In the genomic region with DNA sequence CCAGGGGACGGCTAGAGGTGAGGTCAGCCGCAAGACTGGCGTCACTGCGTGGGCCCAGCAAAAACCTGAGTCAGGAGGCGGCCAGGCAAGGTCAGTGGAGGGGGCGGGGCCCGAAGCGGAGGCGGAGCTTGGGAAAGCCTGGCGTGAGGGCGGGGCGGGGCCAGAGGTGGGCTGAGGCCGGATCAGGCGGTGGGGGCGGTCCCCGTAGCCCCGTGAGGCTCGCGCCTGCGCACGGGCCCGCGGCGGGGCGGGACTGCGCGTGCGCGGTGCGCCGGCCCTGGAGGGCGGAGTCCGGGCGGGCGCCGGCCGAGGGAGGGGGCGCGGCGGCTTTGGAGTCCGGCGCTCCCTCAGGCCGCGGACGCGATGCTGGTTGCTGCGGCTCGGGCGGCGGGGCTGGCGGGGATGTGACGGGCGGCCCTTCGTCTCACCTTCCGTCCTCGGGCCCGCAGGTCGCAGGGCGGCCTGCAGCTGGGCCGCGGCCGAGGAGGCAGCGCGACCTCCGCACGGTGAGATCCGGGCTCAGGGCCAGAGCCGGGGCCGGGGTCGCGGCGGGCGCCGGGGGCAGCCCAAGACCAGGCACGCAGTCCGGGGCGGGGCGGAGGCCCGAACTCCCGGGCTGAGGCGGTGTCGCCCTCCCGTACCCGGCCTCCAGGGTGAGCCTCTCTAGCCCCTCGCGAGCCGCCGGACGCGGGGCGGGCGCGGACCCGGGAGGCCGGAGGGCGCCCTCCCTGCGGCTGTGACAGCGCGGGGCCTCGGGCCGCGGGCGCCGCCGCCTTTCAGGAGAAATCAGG, we compare ENCODE assay signal across 8 cellular contexts. TPM values are rescaled to one million over a fixed set of nuclear protein-coding genes. Genes with fewer than 3 reads are reported as not detected.
DNase-seq lines count a peak whose midpoint lies in the region; ATAC-seq, FAIRE-seq and TF ChIP-seq lines count a peak whose summit lies in the region.

A gene with protein sequence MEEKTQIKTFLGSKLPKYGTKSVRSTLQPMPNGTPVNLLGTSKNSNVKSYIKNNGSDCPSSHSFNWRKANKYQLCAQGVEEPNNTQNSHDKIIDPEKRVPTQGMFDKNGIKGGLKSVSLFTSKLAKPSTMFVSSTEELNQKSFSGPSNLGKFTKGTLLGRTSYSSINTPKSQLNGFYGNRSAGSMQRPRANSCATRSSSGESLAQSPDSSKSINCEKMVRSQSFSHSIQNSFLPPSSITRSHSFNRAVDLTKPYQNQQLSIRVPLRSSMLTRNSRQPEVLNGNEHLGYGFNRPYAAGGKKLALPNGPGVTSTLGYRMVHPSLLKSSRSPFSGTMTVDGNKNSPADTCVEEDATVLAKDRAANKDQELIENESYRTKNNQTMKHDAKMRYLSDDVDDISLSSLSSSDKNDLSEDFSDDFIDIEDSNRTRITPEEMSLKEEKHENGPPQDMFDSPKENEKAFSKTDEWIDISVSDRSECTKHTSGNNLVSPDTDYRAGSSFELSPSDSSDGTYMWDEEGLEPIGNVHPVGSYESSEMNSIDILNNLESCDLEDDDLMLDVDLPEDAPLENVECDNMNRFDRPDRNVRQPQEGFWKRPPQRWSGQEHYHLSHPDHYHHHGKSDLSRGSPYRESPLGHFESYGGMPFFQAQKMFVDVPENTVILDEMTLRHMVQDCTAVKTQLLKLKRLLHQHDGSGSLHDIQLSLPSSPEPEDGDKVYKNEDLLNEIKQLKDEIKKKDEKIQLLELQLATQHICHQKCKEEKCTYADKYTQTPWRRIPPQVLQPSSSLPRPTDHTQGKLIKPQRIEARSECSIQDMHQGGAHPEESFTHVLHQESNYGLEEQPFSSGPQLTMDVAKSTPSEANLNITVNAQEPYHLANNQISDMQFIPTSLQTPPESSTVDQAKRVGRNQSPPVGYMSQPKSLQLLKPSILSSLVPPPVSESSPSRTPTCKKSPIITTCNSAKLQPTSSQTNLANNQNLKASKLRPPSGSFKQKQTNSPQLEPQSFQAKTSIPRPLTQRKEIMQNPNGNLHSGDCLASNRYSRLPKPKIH (plus strand): TSS at position 287 of the 791 bp plus-strand sequence. CDS start 42,464 bp downstream, outside the sequence.

- peak within 1 kb of the TSS; percentile 73 for H2AFZ ChIP-seq in keratinocyte (ENCODE audit: control insufficient read depth, low read length)

- H3K4me2 ChIP-seq in keratinocyte (ENCODE audit: control insufficient read depth, extremely low read depth, insufficient read depth, low read depth, low read length): peak within 1 kb of the TSS; percentile 80

- H3K27ac Mint-ChIP-seq in central memory CD8-positive, alpha-beta T cell (ENCODE audit: low read depth): peak within 1 kb of the TSS; percentile 97

- H3K4me1 Mint-ChIP-seq in central memory CD8-positive, alpha-beta T cell: peaks cover 37% of the 10 kb centered on the region

- peak within 1 kb of the TSS; percentile 87 for H3K27ac ChIP-seq in keratinocyte (ENCODE audit: control insufficient read depth, insufficient read depth, low read length)

- H3K4me1 ChIP-seq in keratinocyte (ENCODE audit: control insufficient read depth, extremely low read depth, insufficient read depth, low read length): peaks cover 13% of the 10 kb centered on the region

- no peaks in the 10 kb centered on the region for H3K36me3 ChIP-seq in keratinocyte (ENCODE audit: control insufficient read depth in 2 of 2, extremely low read depth in 1 of 2, insufficient read depth in 2 of 2, low read length in 2 of 2)

- H3K27me3 ChIP-seq in keratinocyte (ENCODE audit: control insufficient read depth, extremely low read depth, insufficient read depth, low read length): no peaks in the 10 kb centered on the region

- peak within 1 kb of the TSS; percentile 83 for H3K9ac ChIP-seq in keratinocyte (ENCODE audit: control insufficient read depth, extremely low read depth, insufficient read depth, low read length)

- no peak for TF ChIP-seq CTCF in keratinocyte (optimal IDR thresholded peaks at IDR 0.05 in 1 of 3, IDR thresholded peaks at IDR 0.05 in 1 of 3, conservative IDR thresholded peaks at IDR 0.05 in 1 of 3; ENCODE audit: extremely low read depth in 1 of 3, insufficient read depth in 2 of 3, low read length in 3 of 3)

- no peaks in the 10 kb centered on the region for H3K9me1 ChIP-seq in keratinocyte (ENCODE audit: control insufficient read depth, extremely low read depth, insufficient read depth, low read length)

- peaks cover 44% of the 10 kb centered on the region for H3K79me2 ChIP-seq in keratinocyte (ENCODE audit: control insufficient read depth, insufficient read depth, low read length)

- ATAC-seq in GM18861 (IDR thresholded peaks at IDR 0.05; ENCODE audit: unreplicated experiment): peak; percentile 28
- peak; percentile 59 for ATAC-seq in HG03095 (IDR thresholded peaks at IDR 0.05; ENCODE audit: unreplicated experiment)
- peak; percentile 55 to 68 for ATAC-seq in activated CD4-positive, CD25-positive, alpha-beta regulatory T cell treated with anti-CD3 and anti-CD28 coated beads, Interleukin-2, amount 50 U/mL, for 24 hours
- ATAC-seq in central memory CD8-positive, alpha-beta T cell (replicated peaks; ENCODE audit: extremely low read depth, poor library complexity, severe bottlenecking): peak; percentile 46

- H3K4me3 ChIP-seq in keratinocyte (ENCODE audit: control insufficient read depth in 2 of 3, extremely low read depth in 1 of 3, insufficient read depth in 2 of 3, low read depth in 1 of 3, low read length in 3 of 3): peak within 1 kb of the TSS; percentile 47 to 83 (median 79)

- no peaks in the 10 kb centered on the region for H3K27me3 Mint-ChIP-seq in central memory CD8-positive, alpha-beta T cell

- DNase-seq in AG08396 (ENCODE audit: low spot score) (peak; percentile 100), NCI-H226 (peak; percentile 85), keratinocyte (ENCODE audit: low read depth, low spot score) (peak; percentile 71)
- peak; percentile 84 to 90 for DNase-seq in central memory CD8-positive, alpha-beta T cell (ENCODE audit: low spot score in 2 of 2)
- peak; percentile 93 to 97 (median 95) for DNase-seq in stimulated activated CD4-positive, alpha-beta T cell treated with anti-CD3 and anti-CD28 coated beads, Interleukin-12 subunit alpha, Interleukin-12 subunit beta, amount 100 ng/mL, for 48 hours (ENCODE audit: low read depth in 2 of 3, low spot score in 1 of 3)

- H3K36me3 Mint-ChIP-seq in central memory CD8-positive, alpha-beta T cell (ENCODE audit: insufficient read depth): peaks cover 37% of the 10 kb centered on the region

- FAIRE-seq in keratinocyte (lab: Jason Lieb, UNC): peak; percentile 77

- no peaks in the 10 kb centered on the region for H3K9me3 Mint-ChIP-seq in central memory CD8-positive, alpha-beta T cell

- dilution Hi-C loops in keratinocyte (cut with MboI; ENCODE audit: extremely low pct_ligation_motif_present, low sequenced_read_pairs): no loop called here

- no peaks in the 10 kb centered on the region for H3K9me3 ChIP-seq in keratinocyte (ENCODE audit: control insufficient read depth, low read depth, low read length)

- peak within 1 kb of the TSS; percentile 93 for H3K4me3 Mint-ChIP-seq in central memory CD8-positive, alpha-beta T cell

- H4K20me1 ChIP-seq in keratinocyte (ENCODE audit: control insufficient read depth, extremely low read depth, insufficient read depth, low read length): no peaks in the 10 kb centered on the region

RNA-seq across cellular contexts. Expression of the gene that starts here (rescaled TPM):
- 22.1 to 28.0 TPM (median 26.7 TPM) in 3 replicates for polyA plus RNA-seq in keratinocyte
- polyA plus RNA-seq in keratinocyte (2011; ENCODE audit: low read depth): 34.0 TPM
- polyA plus RNA-seq in keratinocyte (2011; cell fraction: cytosol; rRNA removed): 20.6 and 33.6 TPM in 2 replicates
- 22.8 and 25.6 TPM in 2 replicates for polyA plus RNA-seq in keratinocyte (2011; cell fraction: nucleus; rRNA removed)
- polyA plus RNA-seq in keratinocyte (2012; ENCODE audit: low replicate concordance): 18.2 and 20.9 TPM in 2 replicates
- 5.8 to 42.1 TPM (median 24.0 TPM) in 3 replicates for polyA minus RNA-seq in keratinocyte
- 30.3 TPM for polyA minus RNA-seq in keratinocyte (2011; cell fraction: cytosol; rRNA and poly(A)+ RNA removed)
- 17.4 and 43.7 TPM in 2 replicates for polyA minus RNA-seq in keratinocyte (2011; cell fraction: nucleus; rRNA and poly(A)+ RNA removed)

Comparison
In these comparisons a context has a peak if more than half of its experiments do, and no peak if none do; other contexts are left out.
1. Peak in every context shown above with its lines: DNase-seq, ATAC-seq, H3K4me3 ChIP-seq and H3K27ac ChIP-seq.